In genomic region chr2:160408575-160409291, GRCh38 we compare ENCODE assay signal across 8 cellular contexts.
DNase-seq lines count a peak whose midpoint lies in the region; ATAC-seq lines count a peak whose summit lies in the region.

No MANE protein-coding gene starts in this region.

- ATAC-seq in stimulated activated effector memory CD8-positive, alpha-beta T cell treated with anti-CD3 and anti-CD28 coated beads, Interleukin-12 subunit alpha, Interleukin-12 subunit beta, amount 100 ng/mL, for 72 hours = no peak
- no peak for ATAC-seq in HG03457 (IDR thresholded peaks at IDR 0.05; ENCODE audit: unreplicated experiment)

- H3K4me3 Mint-ChIP-seq in stimulated activated effector memory CD8-positive, alpha-beta T cell treated with anti-CD3 and anti-CD28 coated beads, Interleukin-12 subunit alpha, Interleukin-12 subunit beta, amount 100 ng/mL, for 72 hours = peak overlapping the region; percentile 86

- DNase-seq in NCI-H2227 (lab: John Stamatoyannopoulos, UW; ENCODE audit: unreplicated experiment) = peak; percentile 29
- no peak for DNase-seq in NCI-H2227 treated with DMSO at 0.1 percent for 48 hours (lab: John Stamatoyannopoulos, UW)
- DNase-seq in amniotic epithelial cell (ENCODE audit: low read depth) = peak; percentile 52
- DNase-seq in stimulated activated effector memory CD8-positive, alpha-beta T cell treated with anti-CD3 and anti-CD28 coated beads, Interleukin-12 subunit alpha, Interleukin-12 subunit beta, amount 100 ng/mL, for 72 hours (ENCODE audit: low spot score in 2 of 2) = no peak
- no peak for DNase-seq in NCI-H510A treated with DMSO at 0.1 percent for 48 hours (lab: John Stamatoyannopoulos, UW)
- DNase-seq in NOMO-1 treated with dmso at 0.1 percent for 144 hours (lab: John Stamatoyannopoulos, UW; ENCODE audit: unreplicated experiment) = no peak

- peak overlapping the region; percentile 95 for H3K27ac Mint-ChIP-seq in stimulated activated effector memory CD8-positive, alpha-beta T cell treated with anti-CD3 and anti-CD28 coated beads, Interleukin-12 subunit alpha, Interleukin-12 subunit beta, amount 100 ng/mL, for 72 hours

- H3K9me3 ChIP-seq in iPS-18c (ENCODE audit: control insufficient read depth, insufficient read depth, low read length) = no peaks in the 10 kb centered on the region

- H3K4me1 Mint-ChIP-seq in stimulated activated effector memory CD8-positive, alpha-beta T cell treated with anti-CD3 and anti-CD28 coated beads, Interleukin-12 subunit alpha, Interleukin-12 subunit beta, amount 100 ng/mL, for 72 hours = peaks cover 84% of the 10 kb centered on the region

- H3K4me3 ChIP-seq in iPS-18c (ENCODE audit: insufficient read depth, low read depth, low read length) = peak overlapping the region; percentile 47; the same call in 1 of the 2 replicates

- peaks cover 26% of the 10 kb centered on the region for H3K36me3 Mint-ChIP-seq in stimulated activated effector memory CD8-positive, alpha-beta T cell treated with anti-CD3 and anti-CD28 coated beads, Interleukin-12 subunit alpha, Interleukin-12 subunit beta, amount 100 ng/mL, for 72 hours

- no peaks in the 10 kb centered on the region for H3K9me3 Mint-ChIP-seq in stimulated activated effector memory CD8-positive, alpha-beta T cell treated with anti-CD3 and anti-CD28 coated beads, Interleukin-12 subunit alpha, Interleukin-12 subunit beta, amount 100 ng/mL, for 72 hours

Comparison
In these comparisons a context has a peak if more than half of its experiments do, and no peak if none do; other contexts are left out.
1. DNase-seq: peak in NCI-H2227 (single experiment) and amniotic epithelial cell (single experiment); none in NCI-H2227 treated with DMSO at 0.1 percent for 48 hours (single experiment), stimulated activated effector memory CD8-positive, alpha-beta T cell treated with anti-CD3 and anti-CD28 coated beads, Interleukin-12 subunit alpha, Interleukin-12 subunit beta, amount 100 ng/mL, for 72 hours (0 of 2), NCI-H510A treated with DMSO at 0.1 percent for 48 hours (single experiment) and NOMO-1 treated with dmso at 0.1 percent for 144 hours (single experiment).